Comparison of ENCODE assay signal across 26 cellular contexts in the genomic region with DNA sequence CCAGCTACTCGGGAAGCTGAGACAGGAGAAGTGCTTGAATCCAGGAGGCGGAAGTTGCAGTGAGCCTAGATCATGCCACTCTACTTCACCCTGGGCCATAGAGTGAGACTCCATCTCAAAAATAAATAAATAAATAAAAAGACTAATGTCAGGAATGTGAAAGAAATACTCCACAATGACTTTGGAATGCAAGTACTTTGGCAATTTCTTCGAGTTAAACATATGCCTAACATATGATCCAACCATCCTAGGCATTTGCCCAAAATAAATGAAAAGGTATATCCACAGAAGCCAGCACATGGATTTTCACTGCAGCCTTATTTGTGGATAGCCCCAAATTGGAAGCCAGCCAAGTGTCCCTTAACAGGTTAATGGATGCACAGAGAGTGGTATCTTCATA.
"Had no signal": no experiment of that assay in that cellular context is flagged by ENCODE, and none has a peak within 500 bp of the region (broad histone marks: within the 10 kb centered on the region; RNA-seq: fewer than 3 reads in every experiment).

No MANE protein-coding gene starts in this region.

- DNase-seq: effector memory CD8-positive, alpha-beta T cell; erythroblast; esophagus squamous epithelium; foreskin keratinocyte; heart left ventricle; kidney; pancreas; retina; right lobe of liver; stimulated activated CD4-positive, alpha-beta T cell treated with anti-CD3 and anti-CD28 coated beads, Interleukin-2, amount 100 ng/mL, for 24 hours; stimulated activated CD4-positive, alpha-beta T cell treated with anti-CD3 and anti-CD28 coated beads, Interleukin-4, amount 100 ng/mL, for 24 hours; stimulated activated naive CD4-positive, alpha-beta T cell treated with Interleukin-2 at 50 U/mL for 16 hours; stomach; thyroid gland; trophoblast cell had no signal

- H3K27ac Mint-ChIP-seq: effector memory CD8-positive, alpha-beta T cell; memory B cell; natural killer cell treated with Interleukin-12 subunit alpha and Interleukin-12 subunit beta and Interleukin-15 and Interleukin-18, amount 100 ng/mL, for 72 hours; stimulated activated effector memory CD8-positive, alpha-beta T cell treated with anti-CD3 and anti-CD28 coated beads, Interleukin-12 subunit alpha, Interleukin-12 subunit beta, amount 100 ng/mL, for 72 hours had no signal

- H2AFZ ChIP-seq: hepatocyte had no signal

- H3K27me3 ChIP-seq: esophagus squamous epithelium, foreskin keratinocyte, gastroesophageal sphincter, hepatocyte, neutrophil, pancreas, right lobe of liver, stomach, thyroid gland, vagina had no signal

- H3K27me3 Mint-ChIP-seq: effector memory CD8-positive, alpha-beta T cell; memory B cell had no signal

- H3K4me3 ChIP-seq: coronary artery, esophagus squamous epithelium, gastroesophageal sphincter, heart left ventricle, hepatocyte, lung, pancreas, right lobe of liver, stomach, thyroid gland, vagina had no signal

- H3K4me1 ChIP-seq: esophagus squamous epithelium, foreskin keratinocyte, gastroesophageal sphincter, heart left ventricle, pancreas, right lobe of liver, stomach, thyroid gland, vagina had no signal

- H3K36me3 ChIP-seq: esophagus squamous epithelium, gastroesophageal sphincter, heart left ventricle, neutrophil, pancreas, right lobe of liver, stomach, thyroid gland, vagina had no signal

- H3K9me3 ChIP-seq: esophagus squamous epithelium, neutrophil, pancreas, right lobe of liver, thyroid gland, vagina had no signal

- H3K9me3 Mint-ChIP-seq: natural killer cell treated with Interleukin-12 subunit alpha and Interleukin-12 subunit beta and Interleukin-15 and Interleukin-18, amount 100 ng/mL, for 72 hours; neural crest cell had no signal

- H3K36me3 Mint-ChIP-seq: memory B cell; stimulated activated effector memory CD8-positive, alpha-beta T cell treated with anti-CD3 and anti-CD28 coated beads, Interleukin-12 subunit alpha, Interleukin-12 subunit beta, amount 100 ng/mL, for 72 hours had no signal

- H3K27ac ChIP-seq: coronary artery, esophagus squamous epithelium, foreskin keratinocyte, gastroesophageal sphincter, heart left ventricle, hepatocyte, neutrophil, pancreas, right lobe of liver, stomach, thyroid gland, vagina had no signal

- H3K4me3 Mint-ChIP-seq: effector memory CD8-positive, alpha-beta T cell; memory B cell; natural killer cell treated with Interleukin-12 subunit alpha and Interleukin-12 subunit beta and Interleukin-15 and Interleukin-18, amount 100 ng/mL, for 72 hours; neural crest cell; stimulated activated effector memory CD8-positive, alpha-beta T cell treated with anti-CD3 and anti-CD28 coated beads, Interleukin-12 subunit alpha, Interleukin-12 subunit beta, amount 100 ng/mL, for 72 hours had no signal

- H3K4me1 Mint-ChIP-seq: memory B cell; neural crest cell; stimulated activated effector memory CD8-positive, alpha-beta T cell treated with anti-CD3 and anti-CD28 coated beads, Interleukin-12 subunit alpha, Interleukin-12 subunit beta, amount 100 ng/mL, for 72 hours had no signal

- H3K79me2 ChIP-seq: hepatocyte had no signal

- H3K4me2 ChIP-seq: hepatocyte had no signal

- ATAC-seq: effector memory CD8-positive, alpha-beta T cell; foreskin keratinocyte; gastroesophageal sphincter; heart left ventricle; left lobe of liver; natural killer cell treated with Interleukin-12 subunit alpha and Interleukin-12 subunit beta and Interleukin-15 and Interleukin-18, amount 100 ng/mL, for 72 hours; pancreas; right lobe of liver; stimulated activated effector memory CD8-positive, alpha-beta T cell treated with anti-CD3 and anti-CD28 coated beads, Interleukin-12 subunit alpha, Interleukin-12 subunit beta, amount 100 ng/mL, for 72 hours had no signal
